Comparison of ENCODE assay signal across 10 cellular contexts in the genomic region with DNA sequence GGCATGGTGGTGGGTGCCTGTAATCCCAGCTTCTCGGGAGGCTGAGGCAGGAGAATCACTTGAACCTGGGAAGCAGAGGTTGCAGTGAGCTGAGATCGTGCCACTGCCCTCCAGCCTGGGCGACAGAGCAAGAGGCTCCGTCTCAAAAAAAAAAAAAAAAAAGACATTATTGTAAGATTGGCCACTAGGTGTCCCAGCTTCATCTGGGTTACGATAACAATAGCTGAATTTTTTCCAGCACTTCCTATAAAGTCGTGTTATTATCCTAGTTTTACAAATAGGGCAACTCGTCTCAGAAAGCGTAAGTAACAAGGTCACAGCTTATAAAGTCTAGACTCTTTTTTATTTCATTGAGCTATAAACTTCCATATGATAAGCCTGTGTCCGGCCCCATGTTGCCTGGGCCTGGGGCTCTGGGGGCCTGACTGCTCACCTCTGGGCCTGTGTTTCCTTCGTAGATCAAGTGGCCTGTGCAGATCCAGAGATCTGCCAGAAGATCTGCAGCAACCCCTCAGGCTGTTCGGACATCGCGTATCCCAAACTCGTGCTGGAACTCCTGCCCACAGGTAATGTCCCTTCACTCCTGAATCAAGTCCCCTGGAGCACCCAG.
DNase-seq lines count a peak whose midpoint lies in the region; ATAC-seq and TF ChIP-seq lines count a peak whose summit lies in the region.
"Had no signal": no experiment of that assay in that cellular context is flagged by ENCODE, and none has a peak within 500 bp of the region (broad histone marks: within the 10 kb centered on the region; RNA-seq: fewer than 3 reads in every experiment).

No MANE protein-coding gene starts in this region.

- TF ChIP-seq CTCF in AG04449 (IDR thresholded peaks at IDR 0.05; ENCODE audit: insufficient read depth, low read length, missing control alignments): peak; percentile 33
- peak; percentile 44; the same call in 2 of the 3 replicates for TF ChIP-seq CTCF in GM12872 (IDR thresholded peaks at IDR 0.05; ENCODE audit: insufficient read depth, low read depth, low read length)
- peak; percentile 67 for TF ChIP-seq CTCF in VCaP (conservative IDR thresholded peaks at IDR 0.05)
- peak; percentile 45 for TF ChIP-seq CTCF in hepatocyte (IDR thresholded peaks at IDR 0.05; ENCODE audit: poor library complexity)

- H3K9me3 Mint-ChIP-seq in activated CD8-positive, alpha-beta memory T cell treated with anti-CD3 and anti-CD28 coated beads, Interleukin-2, amount 10 ng/mL, durations not matched to agents 7 days and 5 days (ENCODE audit: low read depth): no peaks in the 10 kb centered on the region

- no peak overlapping the region for H3K4me2 ChIP-seq in hepatocyte

- H3K36me3 Mint-ChIP-seq in activated CD8-positive, alpha-beta memory T cell treated with anti-CD3 and anti-CD28 coated beads, Interleukin-2, amount 10 ng/mL, durations not matched to agents 7 days and 5 days: no peaks in the 10 kb centered on the region

- POLR2A ChIA-PET in AG04449 (lab: Yijun Ruan, JAX): interaction anchor here (0.5 to 0.6 kb wide), 2 partner anchors 44 to 109 kb away, joined by 3 to 4 read pairs; a partner anchor contains a TSS

- no peak overlapping the region for H3K4me3 ChIP-seq in AG04449 (ENCODE audit: low read depth, low read length)
- H3K4me3 ChIP-seq in hepatocyte: no peak overlapping the region

- H3K4me1 Mint-ChIP-seq in activated CD8-positive, alpha-beta memory T cell treated with anti-CD3 and anti-CD28 coated beads, Interleukin-2, amount 10 ng/mL, durations not matched to agents 7 days and 5 days: no peaks in the 10 kb centered on the region

- H3K27me3 Mint-ChIP-seq in activated CD8-positive, alpha-beta memory T cell treated with anti-CD3 and anti-CD28 coated beads, Interleukin-2, amount 10 ng/mL, durations not matched to agents 7 days and 5 days: peaks cover 3% of the 10 kb centered on the region
- H3K27me3 Mint-ChIP-seq: activated B cell treated with CpG ODN at 0.5 μM for 24 hours had no signal

- no peaks in the 10 kb centered on the region for H3K36me3 ChIP-seq in hepatocyte (replicated peaks; ENCODE audit: insufficient read depth, low read depth)

- no peak overlapping the region for H2AFZ ChIP-seq in hepatocyte

- WGBS in hepatocyte (ENCODE audit: low lambda C conversion rate, missing lambda C conversion rate): 60% methylated on average over 14 of the region's 14 CpGs

- no peaks in the 10 kb centered on the region for H3K4me1 ChIP-seq in hepatocyte (ENCODE audit: insufficient read depth)

- no peak for DNase-seq in AG04449 (ENCODE audit: low read depth, low spot score)
- DNase-seq in hepatocyte (ENCODE audit: low spot score): peak; percentile 38
- DNase-seq in activated CD8-positive, alpha-beta memory T cell treated with anti-CD3 and anti-CD28 coated beads, Interleukin-2, amount 10 ng/mL, durations not matched to agents 7 days and 5 days: no peak
- DNase-seq: activated B cell treated with CpG ODN at 0.5 μM for 24 hours had no signal

- no peaks in the 10 kb centered on the region for H4K20me1 ChIP-seq in hepatocyte (ENCODE audit: insufficient read depth, poor library complexity, severe bottlenecking)

- no peaks in the 10 kb centered on the region for H3K9me2 ChIP-seq in hepatocyte (replicated peaks; ENCODE audit: insufficient read depth)

- CTCF ChIA-PET in AG04449 (lab: Yijun Ruan, JAX): interaction anchor here (0.7 to 4.0 kb wide), 26 partner anchors 9 to 343 kb away, joined by 3 to 23 read pairs (median 4); no protein-coding TSS in a partner anchor
- CTCF ChIA-PET in activated CD8-positive, alpha-beta memory T cell treated with anti-CD3 and anti-CD28 coated beads, Interleukin-2, amount 10 ng/mL, durations not matched to agents 7 days and 5 days (lab: Charles Lee): interaction anchor here (0.7 to 1.8 kb wide), 6 partner anchors 12 to 333 kb away, joined by 3 to 6 read pairs (median 4); a partner anchor contains a TSS

- H3K27ac Mint-ChIP-seq in activated CD8-positive, alpha-beta memory T cell treated with anti-CD3 and anti-CD28 coated beads, Interleukin-2, amount 10 ng/mL, durations not matched to agents 7 days and 5 days: no peak overlapping the region
- H3K27ac Mint-ChIP-seq: activated B cell treated with CpG ODN at 0.5 μM for 24 hours had no signal

- no peaks in the 10 kb centered on the region for H3K27me3 ChIP-seq in hepatocyte

- H3K79me2 ChIP-seq in hepatocyte: no peaks in the 10 kb centered on the region

- H3K9me3 ChIP-seq in hepatocyte (ENCODE audit: low read depth): no peaks in the 10 kb centered on the region

- no peak overlapping the region for H3K27ac ChIP-seq in VCaP
- H3K27ac ChIP-seq in hepatocyte: no peak overlapping the region
- H3K27ac ChIP-seq: epithelial cell of prostate had no signal

- ATAC-seq in GM19397 (IDR thresholded peaks at IDR 0.05; ENCODE audit: unreplicated experiment) (no peak), HG02970 (IDR thresholded peaks at IDR 0.05; ENCODE audit: low FRiP score, unreplicated experiment) (no peak), GM18873 (IDR thresholded peaks at IDR 0.05; ENCODE audit: low FRiP score, unreplicated experiment) (no peak)
- ATAC-seq in activated CD8-positive, alpha-beta memory T cell treated with anti-CD3 and anti-CD28 coated beads, Interleukin-2, amount 10 ng/mL, durations not matched to agents 7 days and 5 days: no peak

- H3K4me3 Mint-ChIP-seq in activated CD8-positive, alpha-beta memory T cell treated with anti-CD3 and anti-CD28 coated beads, Interleukin-2, amount 10 ng/mL, durations not matched to agents 7 days and 5 days: no peak overlapping the region
- H3K4me3 Mint-ChIP-seq: activated B cell treated with CpG ODN at 0.5 μM for 24 hours had no signal
